Comparison of ENCODE assay signal across 18 cellular contexts in the genomic region with DNA sequence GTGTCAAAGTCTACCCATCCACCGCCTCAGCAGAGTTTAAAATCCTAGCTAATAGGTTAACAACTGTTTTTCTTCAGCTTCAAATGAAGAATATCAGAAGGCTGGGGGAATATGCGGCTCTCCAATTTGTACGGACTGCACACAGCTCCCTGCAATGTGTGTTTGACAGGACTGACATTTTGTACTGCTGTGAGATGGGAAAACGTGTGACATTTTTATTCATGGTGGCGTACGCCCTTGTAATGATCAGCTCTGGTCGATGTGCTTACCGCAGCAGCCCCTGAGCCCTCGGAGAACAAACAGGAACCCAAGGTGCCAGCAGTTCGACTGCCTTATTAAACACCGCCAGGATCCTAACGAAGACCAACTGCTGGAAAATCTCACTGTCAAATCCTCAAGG.
A peak's percentile ranks its signal among the peaks of the same experiment; 100 is the strongest.
DNase-seq lines count a peak whose midpoint lies in the region; ATAC-seq, FAIRE-seq and TF ChIP-seq lines count a peak whose summit lies in the region.
"Had no signal": no experiment of that assay in that cellular context is flagged by ENCODE, and none has a peak within 500 bp of the region (broad histone marks: within the 10 kb centered on the region; RNA-seq: fewer than 3 reads in every experiment).

No MANE protein-coding gene starts in this region.

- H3K9me3 Mint-ChIP-seq in endodermal cell: no peaks in the 10 kb centered on the region
- H3K9me3 Mint-ChIP-seq: CD4-positive, alpha-beta T cell; HFFc6 had no signal

- DNase-seq in right lobe of liver: peak in 2 of 3 donors; percentile 9 to 12
- DNase-seq in HepG2 (ENCODE audit: low spot score): no peak
- peak; percentile 49 for DNase-seq in endodermal cell
- peak; percentile 42 for DNase-seq in retina
- no peak for DNase-seq in 8988T
- DNase-seq in SIG-M5 (lab: John Stamatoyannopoulos, UW): no peak
- no peak for DNase-seq in GM10248 (ENCODE audit: extremely low spot score)
- DNase-seq: C1 segment of cervical spinal cord; CD4-positive, alpha-beta T cell; DMS79; HCEC 1CT; HFFc6; IMR-90; KBM-7 had no signal

- TF ChIP-seq RAD21 in HepG2 (CRISPR knock-in tag; IDR thresholded peaks at IDR 0.05): no peak

- H4K20me1 ChIP-seq in HepG2 (ENCODE audit: insufficient read depth, low read length): no peaks in the 10 kb centered on the region

- H3K4me2 ChIP-seq in HepG2 (ENCODE audit: low read depth, low read length): no peak overlapping the region

- in situ Hi-C loops in HepG2 (cut with HindIII; ENCODE audit: extremely low pct_ligation_motif_present, low pct_unique_long_range_greater_than_20kb): loop anchor here (25.0 kb wide), 1 partner anchor 615 kb away; no protein-coding TSS in a partner anchor

- 100% methylated on average over 3 of the region's 12 CpGs for WGBS in right lobe of liver (ENCODE audit: insufficient coverage, low coverage, low lambda C conversion rate, missing lambda C conversion rate)
- 94% methylated on average over 9 of the region's 12 CpGs for WGBS in HepG2 (ENCODE audit: low lambda C conversion rate)
- 85 to 86% methylated on average over 12 of the region's 12 CpGs for WGBS in endodermal cell (ENCODE audit: insufficient coverage in 1 of 2, insufficient read length in 1 of 2), 2 experiments

- no peak overlapping the region for H3K4me3 Mint-ChIP-seq in endodermal cell
- H3K4me3 Mint-ChIP-seq: B cell; CD4-positive, alpha-beta T cell; HFFc6 had no signal

- H3K36me3 ChIP-seq in right lobe of liver (peaks cover 0 to 3% (median 0%) of the 10 kb centered on the region in 4 donors), HepG2 (replicated peaks in 1 of 2; ENCODE audit: control insufficient read depth in 1 of 2, insufficient read depth in 2 of 2, low read length in 2 of 2) (peaks cover 9 to 50% of the 10 kb centered on the region in 2 experiments; a peak in 4 of 5 replicates), endodermal cell (ENCODE audit: control insufficient read depth, insufficient read depth, low read length) (peaks cover 4% of the 10 kb centered on the region)

- H3K36me3 Mint-ChIP-seq in endodermal cell (ENCODE audit: low read depth): peaks cover 19% of the 10 kb centered on the region

- POLR2A ChIA-PET in HepG2 (lab: Yijun Ruan, JAX) (no interaction called here), GM10248 (lab: Yijun Ruan, JAX) (no interaction called here)

- ATAC-seq in right lobe of liver (no peak), HepG2 (no peak)

- TF ChIP-seq EP300 in HepG2 (IDR thresholded peaks at IDR 0.05; ENCODE audit: low read depth in 2 of 2, low read length in 2 of 2) (no peak), HepG2 (CRISPR knock-in tag; IDR thresholded peaks at IDR 0.05; ENCODE audit: borderline replicate concordance) (no peak)

- CTCF ChIA-PET in HepG2 (lab: Yijun Ruan, JAX; ENCODE audit: low intra/inter-chr PET ratio, low total read pairs) (no interaction called here), GM10248 (lab: Yijun Ruan, JAX) (no interaction called here)

- intact Hi-C loops in right lobe of liver (cut with DNase I) (no loop called here), HepG2 (cut with micrococcal nuclease; ENCODE audit: unreplicated experiment) (no loop called here)

- H3K4me1 Mint-ChIP-seq in endodermal cell: peaks cover 13% of the 10 kb centered on the region

- no peak overlapping the region for H2AFZ ChIP-seq in HepG2 (ENCODE audit: low read length)

- no peak overlapping the region for H3K27ac Mint-ChIP-seq in endodermal cell
- H3K27ac Mint-ChIP-seq: B cell; CD4-positive, alpha-beta T cell; HFFc6 had no signal

- TF ChIP-seq POLR2A in right lobe of liver (IDR thresholded peaks at IDR 0.05) (no peak), HepG2 (IDR thresholded peaks at IDR 0.05; ENCODE audit: insufficient read depth in 1 of 2, low read depth in 2 of 2, low read length in 2 of 2) (no peak)

- TF ChIP-seq CTCF in right lobe of liver (IDR thresholded peaks at IDR 0.05): no peak
- no peak for TF ChIP-seq CTCF in HepG2 (CRISPR knock-in tag; IDR thresholded peaks at IDR 0.05)
- no peak for TF ChIP-seq CTCF in endodermal cell (conservative IDR thresholded peaks at IDR 0.05)
- no peak for TF ChIP-seq CTCF in GM10248 (IDR thresholded peaks at IDR 0.05; ENCODE audit: control extremely low read depth, extremely low read depth, low read depth, missing control alignments)

- no peak overlapping the region for H3K4me3 ChIP-seq in right lobe of liver
- no peak overlapping the region for H3K4me3 ChIP-seq in HepG2 (replicated peaks in 1 of 3; ENCODE audit: insufficient read depth in 1 of 3, low read depth in 2 of 3, low read length in 3 of 3)
- no peak overlapping the region for H3K4me3 ChIP-seq in endodermal cell (ENCODE audit: low read length)

- no peak for FAIRE-seq in HepG2 (lab: Jason Lieb, UNC)
- FAIRE-seq: A204.1, G401.6, GM12892 had no signal

- no TSS peak for BruUV-seq in HepG2 (replicated peaks; lab: Mats Ljungman, UMichigan)

- H3K27me3 Mint-ChIP-seq in endodermal cell (ENCODE audit: insufficient read depth): no peaks in the 10 kb centered on the region
- H3K27me3 Mint-ChIP-seq: B cell; CD4-positive, alpha-beta T cell had no signal

- H3K4me1 ChIP-seq in right lobe of liver (no peaks in the 10 kb centered on the region), HepG2 (ENCODE audit: insufficient read depth, low read length) (no peaks in the 10 kb centered on the region), endodermal cell (ENCODE audit: control insufficient read depth, insufficient read depth, low read length) (no peaks in the 10 kb centered on the region)

- H3K27ac ChIP-seq in right lobe of liver: no peak overlapping the region
- no peak overlapping the region for H3K27ac ChIP-seq in HepG2 (ENCODE audit: extremely low read length, insufficient read depth, low read length)
- no peak overlapping the region for H3K27ac ChIP-seq in endodermal cell (ENCODE audit: low read depth, low read length)

- no peaks in the 10 kb centered on the region for H3K9me3 ChIP-seq in right lobe of liver
- H3K9me3 ChIP-seq in HepG2 (ENCODE audit: low read length): no peaks in the 10 kb centered on the region
- H3K9me3 ChIP-seq in endodermal cell (ENCODE audit: control insufficient read depth, low read length): no peaks in the 10 kb centered on the region

- no peak overlapping the region for H3K9ac ChIP-seq in HepG2 (ENCODE audit: insufficient read depth, low read depth, low read length)
- no peak overlapping the region for H3K9ac ChIP-seq in endodermal cell (ENCODE audit: extremely low read depth, low read length, poor library complexity, severe bottlenecking)

- no peaks in the 10 kb centered on the region for H3K79me2 ChIP-seq in HepG2 (ENCODE audit: insufficient read depth, low read length)

- H3K27me3 ChIP-seq in right lobe of liver (no peaks in the 10 kb centered on the region), HepG2 (ENCODE audit: control insufficient read depth in 1 of 2, insufficient read depth in 2 of 2, low read length in 2 of 2) (no peaks in the 10 kb centered on the region), endodermal cell (ENCODE audit: control insufficient read depth, insufficient read depth, low read length, poor library complexity, severe bottlenecking) (no peaks in the 10 kb centered on the region)

TF ChIP-seq in HepG2, 621 proteins besides CTCF, POLR2A, EP300 and RAD21 (continues in another document):
- TF ChIP-seq, protein P1, sequence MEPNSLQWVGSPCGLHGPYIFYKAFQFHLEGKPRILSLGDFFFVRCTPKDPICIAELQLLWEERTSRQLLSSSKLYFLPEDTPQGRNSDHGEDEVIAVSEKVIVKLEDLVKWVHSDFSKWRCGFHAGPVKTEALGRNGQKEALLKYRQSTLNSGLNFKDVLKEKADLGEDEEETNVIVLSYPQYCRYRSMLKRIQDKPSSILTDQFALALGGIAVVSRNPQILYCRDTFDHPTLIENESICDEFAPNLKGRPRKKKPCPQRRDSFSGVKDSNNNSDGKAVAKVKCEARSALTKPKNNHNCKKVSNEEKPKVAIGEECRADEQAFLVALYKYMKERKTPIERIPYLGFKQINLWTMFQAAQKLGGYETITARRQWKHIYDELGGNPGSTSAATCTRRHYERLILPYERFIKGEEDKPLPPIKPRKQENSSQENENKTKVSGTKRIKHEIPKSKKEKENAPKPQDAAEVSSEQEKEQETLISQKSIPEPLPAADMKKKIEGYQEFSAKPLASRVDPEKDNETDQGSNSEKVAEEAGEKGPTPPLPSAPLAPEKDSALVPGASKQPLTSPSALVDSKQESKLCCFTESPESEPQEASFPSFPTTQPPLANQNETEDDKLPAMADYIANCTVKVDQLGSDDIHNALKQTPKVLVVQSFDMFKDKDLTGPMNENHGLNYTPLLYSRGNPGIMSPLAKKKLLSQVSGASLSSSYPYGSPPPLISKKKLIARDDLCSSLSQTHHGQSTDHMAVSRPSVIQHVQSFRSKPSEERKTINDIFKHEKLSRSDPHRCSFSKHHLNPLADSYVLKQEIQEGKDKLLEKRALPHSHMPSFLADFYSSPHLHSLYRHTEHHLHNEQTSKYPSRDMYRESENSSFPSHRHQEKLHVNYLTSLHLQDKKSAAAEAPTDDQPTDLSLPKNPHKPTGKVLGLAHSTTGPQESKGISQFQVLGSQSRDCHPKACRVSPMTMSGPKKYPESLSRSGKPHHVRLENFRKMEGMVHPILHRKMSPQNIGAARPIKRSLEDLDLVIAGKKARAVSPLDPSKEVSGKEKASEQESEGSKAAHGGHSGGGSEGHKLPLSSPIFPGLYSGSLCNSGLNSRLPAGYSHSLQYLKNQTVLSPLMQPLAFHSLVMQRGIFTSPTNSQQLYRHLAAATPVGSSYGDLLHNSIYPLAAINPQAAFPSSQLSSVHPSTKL (CRISPR knock-in tag; IDR thresholded peaks at IDR 0.05): no peak
- TF ChIP-seq NR2C2 (CRISPR knock-in tag; IDR thresholded peaks at IDR 0.05; ENCODE audit: borderline replicate concordance): no peak
- no peak for TF ChIP-seq ZNF460 (CRISPR knock-in tag; IDR thresholded peaks at IDR 0.05; ENCODE audit: borderline replicate concordance)
- no peak for TF ChIP-seq SP1 (IDR thresholded peaks at IDR 0.05)
- no peak for TF ChIP-seq SP1 (CRISPR knock-in tag; IDR thresholded peaks at IDR 0.05)
- TF ChIP-seq, protein P2, sequence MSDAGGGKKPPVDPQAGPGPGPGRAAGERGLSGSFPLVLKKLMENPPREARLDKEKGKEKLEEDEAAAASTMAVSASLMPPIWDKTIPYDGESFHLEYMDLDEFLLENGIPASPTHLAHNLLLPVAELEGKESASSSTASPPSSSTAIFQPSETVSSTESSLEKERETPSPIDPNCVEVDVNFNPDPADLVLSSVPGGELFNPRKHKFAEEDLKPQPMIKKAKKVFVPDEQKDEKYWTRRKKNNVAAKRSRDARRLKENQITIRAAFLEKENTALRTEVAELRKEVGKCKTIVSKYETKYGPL (CRISPR knock-in tag; IDR thresholded peaks at IDR 0.05): no peak
- no peak for TF ChIP-seq ATF7 (IDR thresholded peaks at IDR 0.05)
- no peak for TF ChIP-seq ATF7 (CRISPR knock-in tag; IDR thresholded peaks at IDR 0.05)
- no peak for TF ChIP-seq ZNF773 (CRISPR knock-in tag; IDR thresholded peaks at IDR 0.05; ENCODE audit: borderline replicate concordance)
- TF ChIP-seq, protein P3, sequence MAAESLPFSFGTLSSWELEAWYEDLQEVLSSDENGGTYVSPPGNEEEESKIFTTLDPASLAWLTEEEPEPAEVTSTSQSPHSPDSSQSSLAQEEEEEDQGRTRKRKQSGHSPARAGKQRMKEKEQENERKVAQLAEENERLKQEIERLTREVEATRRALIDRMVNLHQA (CRISPR knock-in tag; IDR thresholded peaks at IDR 0.05): no peak
- no peak for TF ChIP-seq BCL6 (CRISPR knock-in tag; IDR thresholded peaks at IDR 0.05)
- no peak for TF ChIP-seq KMT2B (CRISPR knock-in tag; IDR thresholded peaks at IDR 0.05)

Comparison
In these comparisons a context has a peak if more than half of its experiments do, and no peak if none do; other contexts are left out.
1. DNase-seq: peak in right lobe of liver (2 of 3), endodermal cell (single experiment) and retina (single experiment); none in HepG2 (single experiment), 8988T (single experiment), SIG-M5 (single experiment) and GM10248 (single experiment).